In genomic region chr6:41022294-41022693, GRCh38 we compare ENCODE assay signal across 1 cellular context.
A peak's percentile ranks its signal among the peaks of the same experiment; 100 is the strongest.
TF ChIP-seq lines count a peak whose summit lies in the region.

No MANE protein-coding gene starts in this region.

TF ChIP-seq in HEK293, 187 proteins besides CTCF, POLR2A, EP300 and RAD21 (continued from another document):
- TF ChIP-seq PRDM10 (tag by site-specific recombination; IDR thresholded peaks at IDR 0.05) = peak; percentile 8; the same call in 1 of the 2 replicates
- TF ChIP-seq ZNF629 (tag by site-specific recombination; IDR thresholded peaks at IDR 0.05) = peak; percentile 93
- TF ChIP-seq PATZ1 (tag by site-specific recombination; IDR thresholded peaks at IDR 0.05) = 0 out of 2 replicates have a peak, but pooled peaks have one; percentile 9
- TF ChIP-seq OVOL3 (tag by site-specific recombination; IDR thresholded peaks at IDR 0.05) = 0 out of 2 replicates have a peak, but pooled peaks have one; percentile 46
- TF ChIP-seq ZNF621 (tag by site-specific recombination; IDR thresholded peaks at IDR 0.05) = no peak
- TF ChIP-seq TCF7L2 (IDR thresholded peaks at IDR 0.05; ENCODE audit: borderline replicate concordance, low read depth, low read length) = no peak
- peak; percentile 83 for TF ChIP-seq ZBTB21 (tag by site-specific recombination; IDR thresholded peaks at IDR 0.05)
- TF ChIP-seq, protein P1, sequence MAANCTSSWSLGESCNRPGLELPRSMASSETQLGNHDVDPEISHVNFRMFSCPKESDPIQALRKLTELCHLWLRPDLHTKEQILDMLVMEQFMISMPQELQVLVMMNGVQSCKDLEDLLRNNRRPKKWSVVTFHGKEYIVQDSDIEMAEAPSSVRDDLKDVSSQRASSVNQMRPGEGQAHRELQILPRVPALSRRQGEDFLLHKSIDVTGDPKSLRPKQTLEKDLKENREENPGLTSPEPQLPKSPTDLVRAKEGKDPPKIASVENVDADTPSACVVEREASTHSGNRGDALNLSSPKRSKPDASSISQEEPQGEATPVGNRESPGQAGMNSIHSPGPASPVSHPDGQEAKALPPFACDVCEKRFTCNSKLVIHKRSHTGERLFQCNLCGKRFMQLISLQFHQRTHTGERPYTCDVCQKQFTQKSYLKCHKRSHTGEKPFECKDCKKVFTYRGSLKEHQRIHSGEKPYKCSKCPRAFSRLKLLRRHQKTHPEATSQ (tag by site-specific recombination; IDR thresholded peaks at IDR 0.05) = no peak
- TF ChIP-seq, protein P2, sequence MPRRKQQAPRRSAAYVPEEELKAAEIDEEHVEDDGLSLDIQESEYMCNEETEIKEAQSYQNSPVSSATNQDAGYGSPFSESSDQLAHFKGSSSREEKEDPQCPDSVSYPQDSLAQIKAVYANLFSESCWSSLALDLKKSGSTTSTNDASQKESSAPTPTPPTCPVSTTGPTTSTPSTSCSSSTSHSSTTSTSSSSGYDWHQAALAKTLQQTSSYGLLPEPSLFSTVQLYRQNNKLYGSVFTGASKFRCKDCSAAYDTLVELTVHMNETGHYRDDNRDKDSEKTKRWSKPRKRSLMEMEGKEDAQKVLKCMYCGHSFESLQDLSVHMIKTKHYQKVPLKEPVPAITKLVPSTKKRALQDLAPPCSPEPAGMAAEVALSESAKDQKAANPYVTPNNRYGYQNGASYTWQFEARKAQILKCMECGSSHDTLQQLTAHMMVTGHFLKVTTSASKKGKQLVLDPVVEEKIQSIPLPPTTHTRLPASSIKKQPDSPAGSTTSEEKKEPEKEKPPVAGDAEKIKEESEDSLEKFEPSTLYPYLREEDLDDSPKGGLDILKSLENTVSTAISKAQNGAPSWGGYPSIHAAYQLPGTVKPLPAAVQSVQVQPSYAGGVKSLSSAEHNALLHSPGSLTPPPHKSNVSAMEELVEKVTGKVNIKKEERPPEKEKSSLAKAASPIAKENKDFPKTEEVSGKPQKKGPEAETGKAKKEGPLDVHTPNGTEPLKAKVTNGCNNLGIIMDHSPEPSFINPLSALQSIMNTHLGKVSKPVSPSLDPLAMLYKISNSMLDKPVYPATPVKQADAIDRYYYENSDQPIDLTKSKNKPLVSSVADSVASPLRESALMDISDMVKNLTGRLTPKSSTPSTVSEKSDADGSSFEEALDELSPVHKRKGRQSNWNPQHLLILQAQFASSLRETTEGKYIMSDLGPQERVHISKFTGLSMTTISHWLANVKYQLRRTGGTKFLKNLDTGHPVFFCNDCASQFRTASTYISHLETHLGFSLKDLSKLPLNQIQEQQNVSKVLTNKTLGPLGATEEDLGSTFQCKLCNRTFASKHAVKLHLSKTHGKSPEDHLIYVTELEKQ (tag by site-specific recombination; IDR thresholded peaks at IDR 0.05; ENCODE audit: borderline replicate concordance) = peak; percentile 42; the same call in 1 of the 2 replicates
- no peak for TF ChIP-seq ZNF132 (tag by site-specific recombination; IDR thresholded peaks at IDR 0.05; ENCODE audit: borderline replicate concordance)
- TF ChIP-seq ZNF792 (tag by site-specific recombination; IDR thresholded peaks at IDR 0.05) = no peak
- TF ChIP-seq ZNF394 (tag by site-specific recombination; IDR thresholded peaks at IDR 0.05; ENCODE audit: borderline replicate concordance) = no peak
TF ChIP-seq in HEK293: peak in this region for 22.
